In the genomic region with DNA sequence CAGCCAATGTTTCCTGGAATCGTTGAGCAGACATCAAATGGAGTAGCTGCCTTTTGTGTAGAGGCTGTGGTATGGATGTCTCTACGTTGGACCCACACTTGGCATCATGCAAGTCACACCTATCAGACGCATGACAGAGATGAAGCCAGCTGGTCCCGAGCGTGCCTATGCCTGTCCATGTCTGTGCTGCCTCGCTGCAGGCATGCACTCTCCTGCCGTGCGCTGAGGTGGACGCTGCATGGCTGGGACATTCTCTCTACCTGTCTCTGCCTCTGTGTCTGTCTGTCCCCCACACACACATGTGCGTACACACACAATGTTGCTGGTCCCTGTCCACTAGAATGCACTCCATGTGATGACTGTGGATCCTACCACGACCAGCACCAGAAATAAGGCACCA, we compare ENCODE assay signal across 20 cellular contexts.
DNase-seq lines count a peak whose midpoint lies in the region; ATAC-seq and TF ChIP-seq lines count a peak whose summit lies in the region.
"Had no signal": no experiment of that assay in that cellular context is flagged by ENCODE, and none has a peak within 500 bp of the region (broad histone marks: within the 10 kb centered on the region; RNA-seq: fewer than 3 reads in every experiment).

No MANE protein-coding gene starts in this region.

- H2AK5ac ChIP-seq in IMR-90 (ENCODE audit: low read depth, low read length) (no peak overlapping the region), neuronal stem cell (ENCODE audit: low read depth, low read length) (no peak overlapping the region)

- H4K91ac ChIP-seq in IMR-90 (ENCODE audit: insufficient read depth, low read depth, low read length) (no peak overlapping the region), neuronal stem cell (ENCODE audit: low read depth, low read length, poor library complexity) (no peak overlapping the region)

- H3K4me1 ChIP-seq in IMR-90 (ENCODE audit: control insufficient read depth, insufficient read depth, low read length) (no peaks in the 10 kb centered on the region), neuronal stem cell (ENCODE audit: control insufficient read depth in 2 of 2, insufficient read depth in 1 of 2, low read depth in 1 of 2, low read length in 2 of 2) (peaks cover 16 to 23% of the 10 kb centered on the region in 2 donors), gastroesophageal sphincter (peaks cover 0 to 8% (median 0%) of the 10 kb centered on the region in 3 donors)
- H3K4me1 ChIP-seq: Peyer's patch had no signal

- H3K18ac ChIP-seq in IMR-90 (ENCODE audit: low read depth, low read length): no peak overlapping the region
- H3K18ac ChIP-seq in neuronal stem cell (ENCODE audit: low read length): peak overlapping the region; percentile 54

- no peak overlapping the region for H3K27ac ChIP-seq in IMR-90 (ENCODE audit: insufficient read depth, low read length)
- no peak overlapping the region for H3K27ac ChIP-seq in neuronal stem cell (replicated peaks; ENCODE audit: low read length)
- H3K27ac ChIP-seq in gastroesophageal sphincter: no peak overlapping the region
- no peak overlapping the region for H3K27ac ChIP-seq in caudate nucleus (ENCODE audit: low read depth, low read length)
- H3K27ac ChIP-seq: BLaER1, Peyer's patch had no signal

- peaks cover 60% of the 10 kb centered on the region for H3K9me3 ChIP-seq in IMR-90 (ENCODE audit: control insufficient read depth, insufficient read depth, low read length)
- H3K9me3 ChIP-seq in neuronal stem cell (replicated peaks in 1 of 2; ENCODE audit: control insufficient read depth in 2 of 2, insufficient read depth in 1 of 2, low read depth in 1 of 2, low read length in 2 of 2): no peaks in the 10 kb centered on the region
- no peaks in the 10 kb centered on the region for H3K9me3 ChIP-seq in gastroesophageal sphincter
- H3K9me3 ChIP-seq: BLaER1, Peyer's patch had no signal

- in situ Hi-C loops in IMR-90 (cut with MboI; ENCODE audit: low sequenced_read_pairs): no loop called here

- H2BK5ac ChIP-seq in IMR-90 (ENCODE audit: low read depth, low read length, poor library complexity, severe bottlenecking) (no peak overlapping the region), neuronal stem cell (ENCODE audit: low read length) (no peak overlapping the region)

- no peak overlapping the region for H3K4ac ChIP-seq in IMR-90 (ENCODE audit: low read depth, low read length)
- H3K4ac ChIP-seq in neuronal stem cell (ENCODE audit: low read length): peak overlapping the region; percentile 46

- H2AFZ ChIP-seq in IMR-90 (replicated peaks; ENCODE audit: low read length, poor library complexity) (peak overlapping the region; percentile 58), neuronal stem cell (ENCODE audit: low read length) (no peak overlapping the region)

- POLR2A ChIA-PET in IMR-90 (lab: Charles Lee; ENCODE audit: unreplicated experiment): no interaction called here

- DNase-seq in NCI-H1105 treated with DMSO at 0.1 percent for 48 hours (lab: John Stamatoyannopoulos, UW) (peak; percentile 15), NCI-H1105 (lab: John Stamatoyannopoulos, UW) (no peak), IMR-90 (no peak), epithelial cell of esophagus (ENCODE audit: low read depth) (peak; percentile 42), neuronal stem cell (ENCODE audit: low spot score) (no peak), caudate nucleus (lab: John Stamatoyannopoulos, UW) (no peak)
- DNase-seq: 8988T; CD8-positive, alpha-beta memory T cell; EL; KG1; NCI-H1092 treated with DMSO at 0.1 percent for 48 hours; NCI-H2029; NCI-H226; NCI-H82; Peyer's patch; Right ventricle myocardium superior had no signal

- no peak overlapping the region for H3K14ac ChIP-seq in IMR-90 (replicated peaks; ENCODE audit: low read depth, low read length)
- peak overlapping the region; percentile 49 for H3K14ac ChIP-seq in neuronal stem cell (ENCODE audit: low read length)

- H2BK15ac ChIP-seq in IMR-90 (ENCODE audit: low read depth, low read length): no peak overlapping the region
- H2BK15ac ChIP-seq in neuronal stem cell (ENCODE audit: low read length): peak overlapping the region; percentile 62

- H3K9ac ChIP-seq in IMR-90 (ENCODE audit: low read depth, low read length) (no peak overlapping the region), neuronal stem cell (ENCODE audit: low read depth, low read length, poor library complexity) (no peak overlapping the region)
- H3K9ac ChIP-seq: BLaER1 had no signal

- intact Hi-C loops in IMR-90 (cut with micrococcal nuclease): no loop called here

- H3K4me3 ChIP-seq in IMR-90 (ENCODE audit: insufficient read depth, low read depth, low read length) (no peak overlapping the region), epithelial cell of esophagus (ENCODE audit: low read length) (no peak overlapping the region), neuronal stem cell (ENCODE audit: low read length in 2 of 2) (no peak overlapping the region), gastroesophageal sphincter (no peak overlapping the region)
- H3K4me3 ChIP-seq: BLaER1, Peyer's patch had no signal

- TF ChIP-seq EP300 in gastroesophageal sphincter (IDR thresholded peaks at IDR 0.05): no peak

- H3K56ac ChIP-seq in IMR-90 (ENCODE audit: extremely low read depth, insufficient read depth, low read length): no peak overlapping the region

- dilution Hi-C loops in IMR-90 (cut with HindIII; ENCODE audit: low sequenced_read_pairs, unreplicated experiment): no loop called here

- CTCF ChIA-PET in IMR-90 (lab: Yijun Ruan, JAX): no interaction called here

- BruUV-seq in IMR-90 (replicated peaks; lab: Mats Ljungman, UMichigan): no TSS peak

- H4K8ac ChIP-seq in IMR-90 (ENCODE audit: low read depth in 2 of 2, low read length in 2 of 2) (no peak overlapping the region), neuronal stem cell (ENCODE audit: low read depth, low read length) (no peak overlapping the region)

- TF ChIP-seq CTCF in IMR-90 (conservative IDR thresholded peaks at IDR 0.05; ENCODE audit: low read depth, low read length) (no peak), epithelial cell of esophagus (IDR thresholded peaks at IDR 0.05; ENCODE audit: insufficient read depth, low read depth, low read length, missing control alignments) (no peak), gastroesophageal sphincter (IDR thresholded peaks at IDR 0.05) (no peak)

- H2BK120ac ChIP-seq in IMR-90 (ENCODE audit: low read depth, low read length) (no peak overlapping the region), neuronal stem cell (ENCODE audit: low read depth, low read length) (no peak overlapping the region)

- H3K23ac ChIP-seq in IMR-90 (ENCODE audit: low read depth, low read length) (no peak overlapping the region), neuronal stem cell (ENCODE audit: low read depth, low read length, poor library complexity) (peak overlapping the region; percentile 60)

- H3K4me2 ChIP-seq in IMR-90 (ENCODE audit: low read depth, low read length) (no peak overlapping the region), neuronal stem cell (ENCODE audit: insufficient read depth, low read length, poor library complexity, severe bottlenecking) (no peak overlapping the region)
- H3K4me2 ChIP-seq: BLaER1 had no signal

- WGBS in IMR-90 (ENCODE audit: extremely low coverage in 2 of 2, insufficient read length in 1 of 2), 2 experiments: 80% methylated on average over 8 of the region's 11 CpGs; no CpG with 5 or more reads in 1 of the 2 experiments
- no CpG with 5 or more reads among the region's 11 CpGs for WGBS in neuronal stem cell (ENCODE audit: extremely low coverage in 2 of 2, insufficient read length in 2 of 2, insufficient replicate concordance in 1 of 2), 2 donors
- WGBS in gastroesophageal sphincter (ENCODE audit: low coverage in 1 of 2), 2 donors: 85 to 88% methylated on average over 9 to 10 of the region's 11 CpGs

- H3K27me3 ChIP-seq in IMR-90 (ENCODE audit: control insufficient read depth, insufficient read depth, low read length) (no peaks in the 10 kb centered on the region), neuronal stem cell (ENCODE audit: control insufficient read depth in 3 of 3, insufficient read depth in 3 of 3, low read depth in 1 of 3, low read length in 3 of 3) (no peaks in the 10 kb centered on the region), gastroesophageal sphincter (no peaks in the 10 kb centered on the region)
- H3K27me3 ChIP-seq: BLaER1, Peyer's patch had no signal

- no peaks in the 10 kb centered on the region for H4K20me1 ChIP-seq in IMR-90 (ENCODE audit: insufficient read depth, low read length)
- H4K20me1 ChIP-seq: BLaER1 had no signal

- no peaks in the 10 kb centered on the region for H3K79me1 ChIP-seq in IMR-90 (ENCODE audit: low read depth in 1 of 2, low read length in 2 of 2)
- no peaks in the 10 kb centered on the region for H3K79me1 ChIP-seq in neuronal stem cell (ENCODE audit: low read depth, low read length)

- no peaks in the 10 kb centered on the region for H3K36me3 ChIP-seq in IMR-90 (ENCODE audit: control insufficient read depth, insufficient read depth, low read length)
- H3K36me3 ChIP-seq in neuronal stem cell (replicated peaks in 1 of 2; ENCODE audit: control insufficient read depth in 2 of 2, insufficient read depth in 2 of 2, low read length in 2 of 2): no peaks in the 10 kb centered on the region
- no peaks in the 10 kb centered on the region for H3K36me3 ChIP-seq in gastroesophageal sphincter
- H3K36me3 ChIP-seq: BLaER1, Peyer's patch had no signal

- ATAC-seq in IMR-90 (ENCODE audit: low read depth) (no peak), GM18858 (IDR thresholded peaks at IDR 0.05; ENCODE audit: unreplicated experiment) (no peak), gastroesophageal sphincter (no peak)
- ATAC-seq: SK-N-SH treated with all-trans-retinoic acid at 6 μM for 48 hours had no signal

- H4K5ac ChIP-seq in IMR-90 (ENCODE audit: low read depth, low read length): no peak overlapping the region

- H2BK12ac ChIP-seq in neuronal stem cell (ENCODE audit: low read length): no peak overlapping the region

- no peaks in the 10 kb centered on the region for H3K9me1 ChIP-seq in IMR-90 (ENCODE audit: insufficient read depth, low read length)

- H2AK9ac ChIP-seq in IMR-90 (replicated peaks; ENCODE audit: low read depth, low read length, poor library complexity): no peak overlapping the region

- TF ChIP-seq RAD21 in IMR-90 (IDR thresholded peaks at IDR 0.05; ENCODE audit: low read length): no peak

- TF ChIP-seq POLR2A in IMR-90 (IDR thresholded peaks at IDR 0.05; ENCODE audit: low read depth, low read length) (no peak), gastroesophageal sphincter (IDR thresholded peaks at IDR 0.05) (no peak)

- no peak overlapping the region for H2BK20ac ChIP-seq in IMR-90 (ENCODE audit: low read depth, low read length)

TF ChIP-seq in IMR-90, 13 proteins besides CTCF, POLR2A, EP300 and RAD21:
- TF ChIP-seq MAZ (IDR thresholded peaks at IDR 0.05; ENCODE audit: borderline replicate concordance, low read depth, low read length) (no peak), CEBPB (IDR thresholded peaks at IDR 0.05; ENCODE audit: low read depth, low read length) (no peak), MAFK (IDR thresholded peaks at IDR 0.05; ENCODE audit: low read depth, low read length) (no peak)
TF ChIP-seq in IMR-90: peak in this region for 0.

Comparison
In these comparisons a context has a peak if more than half of its experiments do, and no peak if none do; other contexts are left out.
1. DNase-seq: peak in NCI-H1105 treated with DMSO at 0.1 percent for 48 hours (single experiment) and epithelial cell of esophagus (single experiment); none in NCI-H1105 (single experiment), IMR-90 (single experiment), neuronal stem cell (single experiment) and caudate nucleus (0 of 61).